ENCODE assay signal across 1 cellular context in the genomic region with DNA sequence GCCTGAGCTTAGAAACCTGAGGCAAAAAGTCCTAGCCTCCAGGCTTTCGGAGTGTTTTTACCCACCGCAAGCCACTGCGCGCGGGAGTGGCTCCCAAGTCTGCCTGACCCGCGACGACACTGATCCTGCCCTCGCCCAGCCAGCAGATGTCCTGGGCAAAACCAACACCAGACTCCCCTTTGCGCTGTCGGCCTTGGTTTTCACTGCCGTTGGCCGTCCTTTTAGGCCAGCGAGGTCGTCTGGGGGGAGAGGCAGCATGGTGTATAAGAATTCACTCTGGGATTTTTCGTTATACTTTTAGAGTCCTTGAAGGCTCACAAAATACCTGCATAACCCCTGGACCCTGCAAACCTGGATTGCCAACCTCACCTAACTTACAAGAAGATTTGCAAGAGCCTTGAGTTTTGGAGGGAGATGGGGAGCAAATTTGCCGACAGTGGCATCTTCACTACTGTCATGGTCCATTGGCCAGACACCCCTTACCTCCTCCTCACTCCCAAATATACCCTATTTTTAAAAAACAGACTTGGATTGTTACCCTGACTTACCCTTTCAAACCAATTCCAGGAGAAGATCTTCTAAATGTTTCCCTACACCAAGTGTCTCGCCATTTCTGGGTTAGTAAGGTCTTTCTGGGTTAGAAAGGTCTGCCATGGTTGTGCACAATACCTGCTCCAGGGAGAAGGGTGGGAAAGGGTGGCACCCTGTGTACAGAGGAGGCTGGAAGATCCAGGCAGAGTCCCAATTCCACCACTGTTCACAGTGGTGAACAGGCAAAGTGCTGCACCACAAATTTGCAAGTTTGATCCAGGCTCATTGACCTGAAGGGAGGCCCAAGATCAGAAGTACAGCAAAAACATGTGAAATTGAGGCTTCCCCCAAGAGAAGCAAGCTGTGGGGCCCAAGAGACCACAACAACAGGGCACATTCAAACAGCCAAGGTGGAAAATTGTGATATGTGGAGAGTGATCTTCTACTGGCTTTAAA.
TF ChIP-seq lines count a peak whose summit lies in the region.

No MANE protein-coding gene starts in this region.

TF ChIP-seq in HepG2, 621 proteins besides CTCF, POLR2A, EP300 and RAD21 (continued from another document and continues in another):
- TF ChIP-seq, protein P1, sequence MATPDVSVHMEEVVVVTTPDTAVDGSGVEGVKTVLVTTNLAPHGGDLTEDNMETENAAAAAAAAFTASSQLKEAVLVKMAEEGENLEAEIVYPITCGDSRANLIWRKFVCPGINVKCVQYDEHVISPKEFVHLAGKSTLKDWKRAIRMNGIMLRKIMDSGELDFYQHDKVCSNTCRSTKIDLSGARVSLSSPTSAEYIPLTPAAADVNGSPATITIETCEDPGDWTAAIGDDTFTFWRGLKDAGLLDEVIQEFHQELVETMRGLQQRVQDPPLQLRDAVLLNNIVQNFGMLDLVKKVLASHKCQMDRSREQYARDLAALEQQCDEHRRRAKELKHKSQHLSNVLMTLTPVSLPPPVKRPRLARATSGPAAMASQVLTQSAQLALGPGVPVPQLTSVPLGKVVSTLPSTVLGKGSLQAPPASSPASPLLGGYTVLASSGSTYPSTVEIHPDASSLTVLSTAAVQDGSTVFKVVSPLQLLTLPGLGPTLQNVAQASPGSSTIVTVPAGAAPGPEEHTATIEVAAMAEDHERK (CRISPR knock-in tag; IDR thresholded peaks at IDR 0.05; ENCODE audit: low read depth) = no peak
- TF ChIP-seq POLR2AphosphoS5 (IDR thresholded peaks at IDR 0.05; ENCODE audit: low read depth, low read length) (peak; percentile 62; the same call in 1 of the 2 replicates), ZBTB21 (CRISPR knock-in tag; IDR thresholded peaks at IDR 0.05) (0 out of 2 replicates have a peak, but pooled peaks have one; percentile 16), LCORL (IDR thresholded peaks at IDR 0.05) (no peak), LCORL (CRISPR knock-in tag; IDR thresholded peaks at IDR 0.05) (peak; percentile 70), MAFK (conservative IDR thresholded peaks at IDR 0.05 in 1 of 2, IDR thresholded peaks at IDR 0.05 in 1 of 2; ENCODE audit: low read length in 2 of 2) (peak; percentile 87 to 91), NFKB2 (CRISPR knock-in tag; IDR thresholded peaks at IDR 0.05; ENCODE audit: borderline replicate concordance) (peak; percentile 64; the same call in 1 of the 2 replicates), SSRP1 (CRISPR knock-in tag; IDR thresholded peaks at IDR 0.05) (peak; percentile 91), BRCA1 (CRISPR knock-in tag; IDR thresholded peaks at IDR 0.05) (0 out of 2 replicates have a peak, but pooled peaks have one; percentile 22), ZBTB7B (CRISPR knock-in tag; IDR thresholded peaks at IDR 0.05) (peak; percentile 28; the same call in 1 of the 2 replicates), HOXA3 (CRISPR knock-in tag; IDR thresholded peaks at IDR 0.05) (peak; percentile 69), PAF1 (CRISPR knock-in tag; IDR thresholded peaks at IDR 0.05) (peak; percentile 92), CCAR2 (optimal IDR thresholded peaks at IDR 0.05; ENCODE audit: low read depth, low read length) (peak; percentile 78), ZNF326 (CRISPR knock-in tag; IDR thresholded peaks at IDR 0.05; ENCODE audit: borderline replicate concordance) (0 out of 2 replicates have a peak, but pooled peaks have one; percentile 72), HHEX (CRISPR knock-in tag; IDR thresholded peaks at IDR 0.05) (no peak), MTA1 (CRISPR knock-in tag; IDR thresholded peaks at IDR 0.05; ENCODE audit: borderline replicate concordance) (0 out of 2 replicates have a peak, but pooled peaks have one; percentile 39), RFXAP (CRISPR knock-in tag; IDR thresholded peaks at IDR 0.05; ENCODE audit: borderline replicate concordance) (peak; percentile 18; the same call in 1 of the 2 replicates), FOXA3 (CRISPR knock-in tag; IDR thresholded peaks at IDR 0.05) (0 out of 2 replicates have a peak, but pooled peaks have one; percentile 33), ZNF552 (CRISPR knock-in tag; IDR thresholded peaks at IDR 0.05; ENCODE audit: borderline replicate concordance) (0 out of 2 replicates have a peak, but pooled peaks have one; percentile 21), HNRNPL (IDR thresholded peaks at IDR 0.05; ENCODE audit: low read depth, low read length) (peak; percentile 42; the same call in 1 of the 2 replicates), ZNF256 (CRISPR knock-in tag; conservative IDR thresholded peaks at IDR 0.05) (no peak), ZNF556 (CRISPR knock-in tag; IDR thresholded peaks at IDR 0.05; ENCODE audit: borderline replicate concordance) (peak; percentile 31; the same call in 1 of the 2 replicates)
- TF ChIP-seq, protein P2, sequence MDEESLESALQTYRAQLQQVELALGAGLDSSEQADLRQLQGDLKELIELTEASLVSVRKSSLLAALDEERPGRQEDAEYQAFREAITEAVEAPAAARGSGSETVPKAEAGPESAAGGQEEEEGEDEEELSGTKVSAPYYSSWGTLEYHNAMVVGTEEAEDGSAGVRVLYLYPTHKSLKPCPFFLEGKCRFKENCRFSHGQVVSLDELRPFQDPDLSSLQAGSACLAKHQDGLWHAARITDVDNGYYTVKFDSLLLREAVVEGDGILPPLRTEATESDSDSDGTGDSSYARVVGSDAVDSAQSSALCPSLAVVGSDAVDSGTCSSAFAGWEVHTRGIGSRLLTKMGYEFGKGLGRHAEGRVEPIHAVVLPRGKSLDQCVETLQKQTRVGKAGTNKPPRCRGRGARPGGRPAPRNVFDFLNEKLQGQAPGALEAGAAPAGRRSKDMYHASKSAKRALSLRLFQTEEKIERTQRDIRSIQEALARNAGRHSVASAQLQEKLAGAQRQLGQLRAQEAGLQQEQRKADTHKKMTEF (CRISPR knock-in tag; IDR thresholded peaks at IDR 0.05) = no peak; the same call in 1 of the 2 replicates
- TF ChIP-seq, protein P3, sequence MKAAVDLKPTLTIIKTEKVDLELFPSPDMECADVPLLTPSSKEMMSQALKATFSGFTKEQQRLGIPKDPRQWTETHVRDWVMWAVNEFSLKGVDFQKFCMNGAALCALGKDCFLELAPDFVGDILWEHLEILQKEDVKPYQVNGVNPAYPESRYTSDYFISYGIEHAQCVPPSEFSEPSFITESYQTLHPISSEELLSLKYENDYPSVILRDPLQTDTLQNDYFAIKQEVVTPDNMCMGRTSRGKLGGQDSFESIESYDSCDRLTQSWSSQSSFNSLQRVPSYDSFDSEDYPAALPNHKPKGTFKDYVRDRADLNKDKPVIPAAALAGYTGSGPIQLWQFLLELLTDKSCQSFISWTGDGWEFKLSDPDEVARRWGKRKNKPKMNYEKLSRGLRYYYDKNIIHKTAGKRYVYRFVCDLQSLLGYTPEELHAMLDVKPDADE (CRISPR knock-in tag; IDR thresholded peaks at IDR 0.05) = peak; percentile 57; the same call in 1 of the 2 replicates
- TF ChIP-seq, protein P4, sequence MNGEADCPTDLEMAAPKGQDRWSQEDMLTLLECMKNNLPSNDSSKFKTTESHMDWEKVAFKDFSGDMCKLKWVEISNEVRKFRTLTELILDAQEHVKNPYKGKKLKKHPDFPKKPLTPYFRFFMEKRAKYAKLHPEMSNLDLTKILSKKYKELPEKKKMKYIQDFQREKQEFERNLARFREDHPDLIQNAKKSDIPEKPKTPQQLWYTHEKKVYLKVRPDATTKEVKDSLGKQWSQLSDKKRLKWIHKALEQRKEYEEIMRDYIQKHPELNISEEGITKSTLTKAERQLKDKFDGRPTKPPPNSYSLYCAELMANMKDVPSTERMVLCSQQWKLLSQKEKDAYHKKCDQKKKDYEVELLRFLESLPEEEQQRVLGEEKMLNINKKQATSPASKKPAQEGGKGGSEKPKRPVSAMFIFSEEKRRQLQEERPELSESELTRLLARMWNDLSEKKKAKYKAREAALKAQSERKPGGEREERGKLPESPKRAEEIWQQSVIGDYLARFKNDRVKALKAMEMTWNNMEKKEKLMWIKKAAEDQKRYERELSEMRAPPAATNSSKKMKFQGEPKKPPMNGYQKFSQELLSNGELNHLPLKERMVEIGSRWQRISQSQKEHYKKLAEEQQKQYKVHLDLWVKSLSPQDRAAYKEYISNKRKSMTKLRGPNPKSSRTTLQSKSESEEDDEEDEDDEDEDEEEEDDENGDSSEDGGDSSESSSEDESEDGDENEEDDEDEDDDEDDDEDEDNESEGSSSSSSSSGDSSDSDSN (CRISPR knock-in tag; IDR thresholded peaks at IDR 0.05) = peak; percentile 33; the same call in 1 of the 2 replicates
- TF ChIP-seq, protein P5, sequence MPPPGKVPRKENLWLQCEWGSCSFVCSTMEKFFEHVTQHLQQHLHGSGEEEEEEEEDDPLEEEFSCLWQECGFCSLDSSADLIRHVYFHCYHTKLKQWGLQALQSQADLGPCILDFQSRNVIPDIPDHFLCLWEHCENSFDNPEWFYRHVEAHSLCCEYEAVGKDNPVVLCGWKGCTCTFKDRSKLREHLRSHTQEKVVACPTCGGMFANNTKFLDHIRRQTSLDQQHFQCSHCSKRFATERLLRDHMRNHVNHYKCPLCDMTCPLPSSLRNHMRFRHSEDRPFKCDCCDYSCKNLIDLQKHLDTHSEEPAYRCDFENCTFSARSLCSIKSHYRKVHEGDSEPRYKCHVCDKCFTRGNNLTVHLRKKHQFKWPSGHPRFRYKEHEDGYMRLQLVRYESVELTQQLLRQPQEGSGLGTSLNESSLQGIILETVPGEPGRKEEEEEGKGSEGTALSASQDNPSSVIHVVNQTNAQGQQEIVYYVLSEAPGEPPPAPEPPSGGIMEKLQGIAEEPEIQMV (CRISPR knock-in tag; IDR thresholded peaks at IDR 0.05; ENCODE audit: low read depth) = 0 out of 2 replicates have a peak, but pooled peaks have one; percentile 38
- TF ChIP-seq, protein P6, sequence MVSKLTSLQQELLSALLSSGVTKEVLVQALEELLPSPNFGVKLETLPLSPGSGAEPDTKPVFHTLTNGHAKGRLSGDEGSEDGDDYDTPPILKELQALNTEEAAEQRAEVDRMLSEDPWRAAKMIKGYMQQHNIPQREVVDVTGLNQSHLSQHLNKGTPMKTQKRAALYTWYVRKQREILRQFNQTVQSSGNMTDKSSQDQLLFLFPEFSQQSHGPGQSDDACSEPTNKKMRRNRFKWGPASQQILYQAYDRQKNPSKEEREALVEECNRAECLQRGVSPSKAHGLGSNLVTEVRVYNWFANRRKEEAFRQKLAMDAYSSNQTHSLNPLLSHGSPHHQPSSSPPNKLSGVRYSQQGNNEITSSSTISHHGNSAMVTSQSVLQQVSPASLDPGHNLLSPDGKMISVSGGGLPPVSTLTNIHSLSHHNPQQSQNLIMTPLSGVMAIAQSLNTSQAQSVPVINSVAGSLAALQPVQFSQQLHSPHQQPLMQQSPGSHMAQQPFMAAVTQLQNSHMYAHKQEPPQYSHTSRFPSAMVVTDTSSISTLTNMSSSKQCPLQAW (CRISPR knock-in tag; IDR thresholded peaks at IDR 0.05) = peak; percentile 48; the same call in 1 of the 2 replicates
- TF ChIP-seq, protein P7, sequence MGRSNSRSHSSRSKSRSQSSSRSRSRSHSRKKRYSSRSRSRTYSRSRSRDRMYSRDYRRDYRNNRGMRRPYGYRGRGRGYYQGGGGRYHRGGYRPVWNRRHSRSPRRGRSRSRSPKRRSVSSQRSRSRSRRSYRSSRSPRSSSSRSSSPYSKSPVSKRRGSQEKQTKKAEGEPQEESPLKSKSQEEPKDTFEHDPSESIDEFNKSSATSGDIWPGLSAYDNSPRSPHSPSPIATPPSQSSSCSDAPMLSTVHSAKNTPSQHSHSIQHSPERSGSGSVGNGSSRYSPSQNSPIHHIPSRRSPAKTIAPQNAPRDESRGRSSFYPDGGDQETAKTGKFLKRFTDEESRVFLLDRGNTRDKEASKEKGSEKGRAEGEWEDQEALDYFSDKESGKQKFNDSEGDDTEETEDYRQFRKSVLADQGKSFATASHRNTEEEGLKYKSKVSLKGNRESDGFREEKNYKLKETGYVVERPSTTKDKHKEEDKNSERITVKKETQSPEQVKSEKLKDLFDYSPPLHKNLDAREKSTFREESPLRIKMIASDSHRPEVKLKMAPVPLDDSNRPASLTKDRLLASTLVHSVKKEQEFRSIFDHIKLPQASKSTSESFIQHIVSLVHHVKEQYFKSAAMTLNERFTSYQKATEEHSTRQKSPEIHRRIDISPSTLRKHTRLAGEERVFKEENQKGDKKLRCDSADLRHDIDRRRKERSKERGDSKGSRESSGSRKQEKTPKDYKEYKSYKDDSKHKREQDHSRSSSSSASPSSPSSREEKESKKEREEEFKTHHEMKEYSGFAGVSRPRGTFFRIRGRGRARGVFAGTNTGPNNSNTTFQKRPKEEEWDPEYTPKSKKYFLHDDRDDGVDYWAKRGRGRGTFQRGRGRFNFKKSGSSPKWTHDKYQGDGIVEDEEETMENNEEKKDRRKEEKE (IDR thresholded peaks at IDR 0.05) = no peak
- TF ChIP-seq, protein P8, sequence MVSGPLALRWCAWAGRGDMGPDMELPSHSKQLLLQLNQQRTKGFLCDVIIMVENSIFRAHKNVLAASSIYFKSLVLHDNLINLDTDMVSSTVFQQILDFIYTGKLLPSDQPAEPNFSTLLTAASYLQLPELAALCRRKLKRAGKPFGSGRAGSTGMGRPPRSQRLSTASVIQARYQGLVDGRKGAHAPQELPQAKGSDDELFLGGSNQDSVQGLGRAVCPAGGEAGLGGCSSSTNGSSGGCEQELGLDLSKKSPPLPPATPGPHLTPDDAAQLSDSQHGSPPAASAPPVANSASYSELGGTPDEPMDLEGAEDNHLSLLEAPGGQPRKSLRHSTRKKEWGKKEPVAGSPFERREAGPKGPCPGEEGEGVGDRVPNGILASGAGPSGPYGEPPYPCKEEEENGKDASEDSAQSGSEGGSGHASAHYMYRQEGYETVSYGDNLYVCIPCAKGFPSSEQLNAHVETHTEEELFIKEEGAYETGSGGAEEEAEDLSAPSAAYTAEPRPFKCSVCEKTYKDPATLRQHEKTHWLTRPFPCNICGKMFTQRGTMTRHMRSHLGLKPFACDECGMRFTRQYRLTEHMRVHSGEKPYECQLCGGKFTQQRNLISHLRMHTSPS (CRISPR knock-in tag; IDR thresholded peaks at IDR 0.05; ENCODE audit: low read depth) = peak; percentile 51; the same call in 1 of the 2 replicates
- TF ChIP-seq, protein P9, sequence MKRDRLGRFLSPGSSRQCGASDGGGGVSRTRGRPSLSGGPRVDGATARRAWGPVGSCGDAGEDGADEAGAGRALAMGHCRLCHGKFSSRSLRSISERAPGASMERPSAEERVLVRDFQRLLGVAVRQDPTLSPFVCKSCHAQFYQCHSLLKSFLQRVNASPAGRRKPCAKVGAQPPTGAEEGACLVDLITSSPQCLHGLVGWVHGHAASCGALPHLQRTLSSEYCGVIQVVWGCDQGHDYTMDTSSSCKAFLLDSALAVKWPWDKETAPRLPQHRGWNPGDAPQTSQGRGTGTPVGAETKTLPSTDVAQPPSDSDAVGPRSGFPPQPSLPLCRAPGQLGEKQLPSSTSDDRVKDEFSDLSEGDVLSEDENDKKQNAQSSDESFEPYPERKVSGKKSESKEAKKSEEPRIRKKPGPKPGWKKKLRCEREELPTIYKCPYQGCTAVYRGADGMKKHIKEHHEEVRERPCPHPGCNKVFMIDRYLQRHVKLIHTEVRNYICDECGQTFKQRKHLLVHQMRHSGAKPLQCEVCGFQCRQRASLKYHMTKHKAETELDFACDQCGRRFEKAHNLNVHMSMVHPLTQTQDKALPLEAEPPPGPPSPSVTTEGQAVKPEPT (CRISPR knock-in tag; IDR thresholded peaks at IDR 0.05; ENCODE audit: low read depth) = no peak
